In the genomic region with DNA sequence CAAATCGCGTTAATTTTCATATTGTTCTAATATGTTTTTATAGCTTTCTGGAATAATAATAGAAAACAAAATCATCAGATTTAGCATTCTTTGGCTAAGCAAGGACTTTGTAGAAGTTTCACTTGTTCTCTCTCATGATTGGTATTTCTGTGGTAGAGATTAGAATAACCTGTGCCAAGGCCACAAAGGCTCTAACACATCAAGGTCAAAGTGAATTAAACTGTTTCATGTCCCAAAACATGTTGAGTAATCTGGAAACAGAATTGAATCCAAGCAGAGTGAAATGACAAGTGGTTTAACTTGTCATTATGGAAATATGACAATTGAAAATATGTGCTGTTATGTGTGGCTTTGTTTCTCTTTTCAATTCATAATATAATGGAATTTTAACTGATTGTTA, we compare ENCODE assay signal across 16 cellular contexts.
DNase-seq lines count a peak whose midpoint lies in the region; ATAC-seq, FAIRE-seq and TF ChIP-seq lines count a peak whose summit lies in the region.
"Had no signal": no experiment of that assay in that cellular context is flagged by ENCODE, and none has a peak within 500 bp of the region (broad histone marks: within the 10 kb centered on the region; RNA-seq: fewer than 3 reads in every experiment).

No MANE protein-coding gene starts in this region.

- H3K79me2 ChIP-seq in HepG2 (ENCODE audit: insufficient read depth, low read length) (no peaks in the 10 kb centered on the region), SK-N-SH (ENCODE audit: insufficient read depth) (peaks cover 57% of the 10 kb centered on the region; the same call in 1 of the 2 replicates)

- 93% methylated on average over 2 of the region's 2 CpGs for WGBS in liver
- 6% methylated on average over 2 of the region's 2 CpGs for WGBS in HepG2 (ENCODE audit: low lambda C conversion rate)
- WGBS in SK-N-SH (ENCODE audit: low lambda C conversion rate), result 54% methylated on average over 2 of the region's 2 CpGs

- H3K9ac ChIP-seq in liver (ENCODE audit: low read depth in 1 of 2, low read length in 2 of 2) (no peak overlapping the region), HepG2 (ENCODE audit: insufficient read depth, low read depth, low read length) (no peak overlapping the region), SK-N-SH (peak overlapping the region; percentile 19; the same call in 1 of the 2 replicates)
- H3K9ac ChIP-seq: BLaER1 had no signal

- POLR2A ChIA-PET in HepG2 (lab: Yijun Ruan, JAX), result no interaction called here
- POLR2A ChIA-PET in SK-N-SH (lab: Yijun Ruan, JAX), result no interaction called here

- no peak for FAIRE-seq in HepG2 (lab: Jason Lieb, UNC)
- FAIRE-seq: A549, H1 had no signal

- TF ChIP-seq RAD21 in liver (IDR thresholded peaks at IDR 0.05) (peak in 1 of 2 donors; percentile 24), HepG2 (CRISPR knock-in tag; IDR thresholded peaks at IDR 0.05) (no peak), SK-N-SH (IDR thresholded peaks at IDR 0.05; ENCODE audit: low read length) (no peak)

- H3K9me3 ChIP-seq in liver (ENCODE audit: control insufficient read depth in 4 of 4, low read length in 3 of 4) (no peaks in the 10 kb centered on the region), HepG2 (ENCODE audit: low read length) (peaks cover 53% of the 10 kb centered on the region), SK-N-SH (no peaks in the 10 kb centered on the region)
- H3K9me3 ChIP-seq: A549, BLaER1, HAP-1 had no signal

- no peaks in the 10 kb centered on the region for H3K9me2 ChIP-seq in SK-N-SH

- H3K27me3 Mint-ChIP-seq in T-helper 2 cell treated with Interferon-gamma antibody and Interleukin-4, amounts not matched to agents 5 μg/mL and 100 μg/mL, for 36 hours (ENCODE audit: low read depth), result no peaks in the 10 kb centered on the region
- H3K27me3 Mint-ChIP-seq: CD4-positive, alpha-beta memory T cell had no signal

- DNase-seq in HepG2 (ENCODE audit: low spot score), result no peak
- no peak for DNase-seq in SK-N-SH
- peak; percentile 2 for DNase-seq in fibroblast of the aortic adventitia (ENCODE audit: low read depth)
- DNase-seq in DMS 273 (lab: John Stamatoyannopoulos, UW; ENCODE audit: unreplicated experiment), result no peak
- DNase-seq in DMS53 (lab: John Stamatoyannopoulos, UW), result no peak
- DNase-seq in left colon, result no peak
- DNase-seq in T-helper 2 cell treated with Interferon-gamma antibody and Interleukin-4, amounts not matched to agents 5 μg/mL and 100 μg/mL, for 36 hours (ENCODE audit: low spot score), result no peak
- DNase-seq: CD4-positive, alpha-beta memory T cell; GDM1 had no signal

- H2AFZ ChIP-seq in HepG2 (ENCODE audit: low read length) (no peak overlapping the region), SK-N-SH (ENCODE audit: low read depth) (no peak overlapping the region)

- intact Hi-C loops in HepG2 (cut with micrococcal nuclease; ENCODE audit: unreplicated experiment), result no loop called here
- intact Hi-C loops in left colon (cut with DNase I, micrococcal nuclease), result no loop called here

- H3K4me3 ChIP-seq in liver (ENCODE audit: low read depth in 1 of 3, low read length in 3 of 3) (no peak overlapping the region), HepG2 (replicated peaks in 1 of 3; ENCODE audit: insufficient read depth in 1 of 3, low read depth in 2 of 3, low read length in 3 of 3) (no peak overlapping the region), SK-N-SH (ENCODE audit: low read depth in 2 of 2, low read length in 1 of 2) (no peak overlapping the region), fibroblast of the aortic adventitia (ENCODE audit: low read depth, low read length) (no peak overlapping the region)
- H3K4me3 ChIP-seq: A549, BLaER1, HAP-1 had no signal

- H3K27ac Mint-ChIP-seq in T-helper 2 cell treated with Interferon-gamma antibody and Interleukin-4, amounts not matched to agents 5 μg/mL and 100 μg/mL, for 36 hours, result no peak overlapping the region
- H3K27ac Mint-ChIP-seq: CD14-positive monocyte; CD4-positive, alpha-beta memory T cell had no signal

- CTCF ChIA-PET in HepG2 (lab: Yijun Ruan, JAX; ENCODE audit: low intra/inter-chr PET ratio, low total read pairs) (no interaction called here), SK-N-SH (lab: Yijun Ruan, JAX) (no interaction called here)

- H3K4me1 ChIP-seq in liver (ENCODE audit: control insufficient read depth in 4 of 4, insufficient read depth in 4 of 4, low read length in 3 of 4) (peaks cover 0 to 4% (median 0%) of the 10 kb centered on the region in 4 donors), HepG2 (ENCODE audit: insufficient read depth, low read length) (no peaks in the 10 kb centered on the region), SK-N-SH (ENCODE audit: control insufficient read depth in 1 of 2, insufficient read depth in 2 of 2, low read depth in 1 of 2, low read length in 1 of 2) (peaks cover 0 to 4% of the 10 kb centered on the region in 2 experiments; a peak in 3 of 4 replicates)
- H3K4me1 ChIP-seq: BLaER1 had no signal

- H4K20me1 ChIP-seq in HepG2 (ENCODE audit: insufficient read depth, low read length), result no peaks in the 10 kb centered on the region
- no peaks in the 10 kb centered on the region for H4K20me1 ChIP-seq in SK-N-SH (ENCODE audit: insufficient read depth)
- H4K20me1 ChIP-seq: BLaER1 had no signal

- no peak overlapping the region for H3K4me2 ChIP-seq in HepG2 (ENCODE audit: low read depth, low read length)
- peak overlapping the region; percentile 55; the same call in 1 of the 2 replicates for H3K4me2 ChIP-seq in SK-N-SH
- H3K4me2 ChIP-seq: A549, BLaER1 had no signal

- ATAC-seq in HepG2, result no peak
- ATAC-seq in left colon, result no peak
- ATAC-seq: A549 had no signal

- no TSS peak for BruUV-seq in HepG2 (replicated peaks; lab: Mats Ljungman, UMichigan)

- H3K27me3 ChIP-seq in liver (ENCODE audit: control insufficient read depth in 4 of 4, insufficient read depth in 4 of 4, low read length in 3 of 4) (no peaks in the 10 kb centered on the region), HepG2 (ENCODE audit: control insufficient read depth in 1 of 2, insufficient read depth in 2 of 2, low read length in 2 of 2) (no peaks in the 10 kb centered on the region), SK-N-SH (ENCODE audit: insufficient read depth) (no peaks in the 10 kb centered on the region)
- H3K27me3 ChIP-seq: BLaER1 had no signal

- no peak for TF ChIP-seq CTCF in liver (IDR thresholded peaks at IDR 0.05; ENCODE audit: low read depth, low read length, missing input control)
- TF ChIP-seq CTCF in HepG2 (CRISPR knock-in tag; IDR thresholded peaks at IDR 0.05), result no peak
- TF ChIP-seq CTCF in SK-N-SH (IDR thresholded peaks at IDR 0.05), result no peak
- TF ChIP-seq CTCF in fibroblast of the aortic adventitia (IDR thresholded peaks at IDR 0.05; ENCODE audit: insufficient read depth, low read length), result no peak

- no peaks in the 10 kb centered on the region for H3K36me3 Mint-ChIP-seq in T-helper 2 cell treated with Interferon-gamma antibody and Interleukin-4, amounts not matched to agents 5 μg/mL and 100 μg/mL, for 36 hours (ENCODE audit: low read depth)
- H3K36me3 Mint-ChIP-seq: CD14-positive monocyte; CD4-positive, alpha-beta memory T cell had no signal

- no peak for TF ChIP-seq POLR2A in HepG2 (IDR thresholded peaks at IDR 0.05; ENCODE audit: insufficient read depth in 1 of 2, low read depth in 2 of 2, low read length in 2 of 2)

- TF ChIP-seq EP300 in HepG2 (IDR thresholded peaks at IDR 0.05; ENCODE audit: low read depth in 2 of 2, low read length in 2 of 2) (no peak), HepG2 (CRISPR knock-in tag; IDR thresholded peaks at IDR 0.05; ENCODE audit: borderline replicate concordance) (no peak), SK-N-SH (IDR thresholded peaks at IDR 0.05; ENCODE audit: borderline replicate concordance in 1 of 2, low read depth in 1 of 2, low read length in 1 of 2) (peak; percentile 18 to 80; a peak in 3 of 4 replicates)

- H3F3A ChIP-seq in SK-N-SH (replicated peaks; ENCODE audit: insufficient read depth), result peaks cover 35% of the 10 kb centered on the region

- H3K9me3 Mint-ChIP-seq in T-helper 2 cell treated with Interferon-gamma antibody and Interleukin-4, amounts not matched to agents 5 μg/mL and 100 μg/mL, for 36 hours, result peaks cover 40% of the 10 kb centered on the region

- in situ Hi-C loops in HepG2 (cut with HindIII; ENCODE audit: extremely low pct_ligation_motif_present, low pct_unique_long_range_greater_than_20kb), result no loop called here

- no peaks in the 10 kb centered on the region for H3K36me3 ChIP-seq in liver (ENCODE audit: control insufficient read depth in 4 of 4, insufficient read depth in 3 of 4, low read depth in 1 of 4, low read length in 3 of 4)
- no peaks in the 10 kb centered on the region for H3K36me3 ChIP-seq in HepG2 (replicated peaks in 1 of 2; ENCODE audit: control insufficient read depth in 1 of 2, insufficient read depth in 2 of 2, low read length in 2 of 2)
- H3K36me3 ChIP-seq in SK-N-SH (replicated peaks in 1 of 2; ENCODE audit: control insufficient read depth in 1 of 2, insufficient read depth in 2 of 2, low read length in 1 of 2), result peaks cover 0 to 17% of the 10 kb centered on the region in 2 experiments
- H3K36me3 ChIP-seq: BLaER1, HAP-1 had no signal

- no peaks in the 10 kb centered on the region for H3K4me1 Mint-ChIP-seq in T-helper 2 cell treated with Interferon-gamma antibody and Interleukin-4, amounts not matched to agents 5 μg/mL and 100 μg/mL, for 36 hours (ENCODE audit: low read depth)
- H3K4me1 Mint-ChIP-seq: CD14-positive monocyte; CD4-positive, alpha-beta memory T cell had no signal

- H3K27ac ChIP-seq in liver (ENCODE audit: low read depth in 1 of 2, low read length in 2 of 2), result no peak overlapping the region
- H3K27ac ChIP-seq in HepG2 (ENCODE audit: extremely low read length, insufficient read depth, low read length), result no peak overlapping the region
- H3K27ac ChIP-seq in SK-N-SH (ENCODE audit: low read depth in 2 of 2, low read length in 1 of 2), result peak overlapping the region; percentile 85 to 88; a peak in 3 of 4 replicates
- H3K27ac ChIP-seq: 22Rv1, A549, BLaER1 had no signal

- H3K4me3 Mint-ChIP-seq in T-helper 2 cell treated with Interferon-gamma antibody and Interleukin-4, amounts not matched to agents 5 μg/mL and 100 μg/mL, for 36 hours, result no peak overlapping the region
- H3K4me3 Mint-ChIP-seq: CD14-positive monocyte; CD4-positive, alpha-beta memory T cell had no signal

TF ChIP-seq in liver, 16 proteins besides CTCF, POLR2A, EP300 and RAD21 (continues in another document):
- TF ChIP-seq HNF4G (IDR thresholded peaks at IDR 0.05), result no peak

TF ChIP-seq in HepG2, 621 proteins besides CTCF, POLR2A, EP300 and RAD21:
- TF ChIP-seq IKZF4 (CRISPR knock-in tag; IDR thresholded peaks at IDR 0.05; ENCODE audit: borderline replicate concordance, low read depth, not compliant biosample characterization) (no peak), ZNF781 (CRISPR knock-in tag; IDR thresholded peaks at IDR 0.05; ENCODE audit: borderline replicate concordance, not compliant biosample characterization) (no peak)

Comparison
In these comparisons a context has a peak if more than half of its experiments do, and no peak if none do; other contexts are left out.
1. H3K27ac ChIP-seq: peak in SK-N-SH (2 of 2); none in liver (0 of 2) and HepG2 (single experiment).